In the genomic region with DNA sequence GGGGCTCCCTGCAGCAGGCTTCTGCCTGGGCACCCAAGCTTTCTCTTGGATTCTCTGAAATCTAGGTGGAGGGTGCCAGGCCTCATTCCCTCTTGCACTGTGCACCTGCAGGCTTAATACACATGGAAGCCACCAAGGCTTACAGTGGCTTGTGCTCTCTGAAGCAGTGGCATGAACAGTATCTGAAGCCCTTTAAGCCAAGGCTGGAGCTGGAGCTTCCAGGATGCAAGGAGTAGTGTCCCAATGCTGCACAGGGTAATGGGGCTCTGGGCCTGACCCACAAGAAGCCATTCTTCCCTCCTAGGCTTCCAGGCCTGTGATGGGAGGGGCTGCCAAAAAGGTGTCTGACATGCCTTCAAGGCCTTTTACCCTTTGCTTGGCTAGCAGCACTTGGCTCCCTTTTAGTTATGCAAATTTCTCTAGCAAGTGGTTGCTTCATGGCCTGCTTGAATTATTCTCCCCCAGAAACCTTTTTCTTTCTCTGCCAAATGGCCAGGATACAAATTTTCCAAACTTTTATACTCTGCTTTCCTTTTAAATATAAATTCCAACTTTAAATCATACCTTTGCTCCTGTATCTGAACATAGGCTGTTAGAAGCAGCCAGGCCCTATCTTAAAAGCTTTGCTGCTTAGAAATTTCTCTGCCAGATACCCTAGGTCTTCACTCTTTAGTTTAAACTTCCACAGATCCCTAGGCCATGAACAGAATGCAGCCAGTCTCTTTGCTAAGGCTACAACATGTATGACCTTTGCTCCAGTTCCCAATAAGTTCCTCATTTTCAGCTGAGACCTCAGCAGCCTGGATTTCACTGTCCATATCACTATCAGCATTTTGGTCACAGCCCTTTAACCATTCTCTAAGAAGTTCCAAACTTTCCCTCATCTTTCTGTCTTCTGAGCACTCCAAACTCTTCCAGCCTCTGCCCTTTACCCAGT, we compare ENCODE assay signal across 1 cellular context.
TF ChIP-seq lines count a peak whose summit lies in the region.

No MANE protein-coding gene starts in this region.

TF ChIP-seq in liver, 16 proteins besides CTCF, POLR2A, EP300 and RAD21 (continued from another document):
- TF ChIP-seq GABPA (IDR thresholded peaks at IDR 0.05 in 1 of 2, conservative IDR thresholded peaks at IDR 0.05 in 1 of 2) (no peak), FOXA1 (IDR thresholded peaks at IDR 0.05) (no peak), JUND (IDR thresholded peaks at IDR 0.05) (no peak), RXRA (IDR thresholded peaks at IDR 0.05) (peak; percentile 31 to 35), TAF1 (conservative IDR thresholded peaks at IDR 0.05) (no peak)
- TF ChIP-seq, protein P1, sequence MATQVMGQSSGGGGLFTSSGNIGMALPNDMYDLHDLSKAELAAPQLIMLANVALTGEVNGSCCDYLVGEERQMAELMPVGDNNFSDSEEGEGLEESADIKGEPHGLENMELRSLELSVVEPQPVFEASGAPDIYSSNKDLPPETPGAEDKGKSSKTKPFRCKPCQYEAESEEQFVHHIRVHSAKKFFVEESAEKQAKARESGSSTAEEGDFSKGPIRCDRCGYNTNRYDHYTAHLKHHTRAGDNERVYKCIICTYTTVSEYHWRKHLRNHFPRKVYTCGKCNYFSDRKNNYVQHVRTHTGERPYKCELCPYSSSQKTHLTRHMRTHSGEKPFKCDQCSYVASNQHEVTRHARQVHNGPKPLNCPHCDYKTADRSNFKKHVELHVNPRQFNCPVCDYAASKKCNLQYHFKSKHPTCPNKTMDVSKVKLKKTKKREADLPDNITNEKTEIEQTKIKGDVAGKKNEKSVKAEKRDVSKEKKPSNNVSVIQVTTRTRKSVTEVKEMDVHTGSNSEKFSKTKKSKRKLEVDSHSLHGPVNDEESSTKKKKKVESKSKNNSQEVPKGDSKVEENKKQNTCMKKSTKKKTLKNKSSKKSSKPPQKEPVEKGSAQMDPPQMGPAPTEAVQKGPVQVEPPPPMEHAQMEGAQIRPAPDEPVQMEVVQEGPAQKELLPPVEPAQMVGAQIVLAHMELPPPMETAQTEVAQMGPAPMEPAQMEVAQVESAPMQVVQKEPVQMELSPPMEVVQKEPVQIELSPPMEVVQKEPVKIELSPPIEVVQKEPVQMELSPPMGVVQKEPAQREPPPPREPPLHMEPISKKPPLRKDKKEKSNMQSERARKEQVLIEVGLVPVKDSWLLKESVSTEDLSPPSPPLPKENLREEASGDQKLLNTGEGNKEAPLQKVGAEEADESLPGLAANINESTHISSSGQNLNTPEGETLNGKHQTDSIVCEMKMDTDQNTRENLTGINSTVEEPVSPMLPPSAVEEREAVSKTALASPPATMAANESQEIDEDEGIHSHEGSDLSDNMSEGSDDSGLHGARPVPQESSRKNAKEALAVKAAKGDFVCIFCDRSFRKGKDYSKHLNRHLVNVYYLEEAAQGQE (IDR thresholded peaks at IDR 0.05), result no peak
- TF ChIP-seq, protein P2, sequence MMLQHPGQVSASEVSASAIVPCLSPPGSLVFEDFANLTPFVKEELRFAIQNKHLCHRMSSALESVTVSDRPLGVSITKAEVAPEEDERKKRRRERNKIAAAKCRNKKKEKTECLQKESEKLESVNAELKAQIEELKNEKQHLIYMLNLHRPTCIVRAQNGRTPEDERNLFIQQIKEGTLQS (IDR thresholded peaks at IDR 0.05), result no peak
